In genomic region chr7:65002972-65003585, GRCh38 we compare ENCODE assay signal across 15 cellular contexts.
"Had no signal": no experiment of that assay in that cellular context is flagged by ENCODE, and none has a peak within 500 bp of the region (broad histone marks: within the 10 kb centered on the region; RNA-seq: fewer than 3 reads in every experiment).

No MANE protein-coding gene starts in this region.

- ATAC-seq: activated naive CD4-positive, alpha-beta T cell treated with anti-CD3 and anti-CD28 coated beads, Interleukin-2, amount 50 U/mL, for 72 hours; heart right ventricle; left lung had no signal

- H3K9ac ChIP-seq: parathyroid adenoma had no signal

- H3K4me3 ChIP-seq: cardiac muscle cell, heart right ventricle had no signal

- H3K27ac Mint-ChIP-seq: T-helper 2 cell treated with Interferon-gamma antibody and Interleukin-4, amounts not matched to agents 5 μg/mL and 100 μg/mL, for 36 hours; type B pancreatic cell had no signal

- DNase-seq: activated CD4-positive, alpha-beta T cell treated with anti-CD3 and anti-CD28 coated beads, Interleukin-2, amount 50 U/mL, for 4 hours; activated CD4-positive, CD25-positive, alpha-beta regulatory T cell treated with anti-CD3 and anti-CD28 coated beads, Interleukin-2, amount 50 U/mL, for 72 hours; activated T-cell treated with anti-CD3 and anti-CD28 coated beads, Interleukin-2, amount 50 U/mL, for 1 hour; aorta; heart right ventricle; left lung; mesenchymal stem cell; retina; stimulated activated CD4-positive, alpha-beta T cell treated with anti-CD3 and anti-CD28 coated beads, Interleukin-15, amount 100 ng/mL, for 24 hours; stimulated activated CD4-positive, alpha-beta T cell treated with anti-CD3 and anti-CD28 coated beads, Interleukin-4, amount 100 ng/mL, for 24 hours had no signal

- H3K36me3 ChIP-seq: cardiac muscle cell had no signal

- H3K27ac ChIP-seq: cardiac muscle cell, left lung, parathyroid adenoma had no signal

- H3K27me3 ChIP-seq: cardiac muscle cell, heart right ventricle, left lung had no signal

- H3K27me3 Mint-ChIP-seq: type B pancreatic cell had no signal
